Comparison of ENCODE assay signal across 17 cellular contexts in genomic region chr14:102911991-102912761, GRCh38. TPM values are rescaled to one million over a fixed set of nuclear protein-coding genes. Genes with fewer than 3 reads are reported as not detected.
"Had no signal": no experiment of that assay in that cellular context is flagged by ENCODE, and none has a peak within 500 bp of the region (broad histone marks: within the 10 kb centered on the region; RNA-seq: fewer than 3 reads in every experiment).

No MANE protein-coding gene starts in this region.

- H3K36me3 Mint-ChIP-seq: activated naive CD4-positive, alpha-beta T cell treated with anti-CD3 and anti-CD28 coated beads, Interleukin-2, amount 50 U/mL, for 72 hours had no signal

- H3K4me3 ChIP-seq: coronary artery, left ventricle myocardium inferior, prostate gland had no signal

- H3K27ac ChIP-seq: coronary artery, left ventricle myocardium inferior, prostate gland had no signal

- FAIRE-seq: endothelial cell of umbilical vein had no signal

- H3K9me3 ChIP-seq: left ventricle myocardium inferior, prostate gland had no signal

- H3K4me3 Mint-ChIP-seq: naive thymus-derived CD8-positive, alpha-beta T cell had no signal

- H3K9me3 Mint-ChIP-seq: activated naive CD4-positive, alpha-beta T cell treated with anti-CD3 and anti-CD28 coated beads, Interleukin-2, amount 50 U/mL, for 72 hours; activated T-helper 2 cell treated with anti-CD3 and anti-CD28 coated beads, Interferon-gamma antibody, Interleukin-2, Interleukin-4, amounts not matched to agents 10 μg/mL and 5 μg/mL and 100 μg/mL, durations not matched to agents 14 hours and 24 hours and 36 hours; naive thymus-derived CD8-positive, alpha-beta T cell had no signal

- H3K4me1 ChIP-seq: left ventricle myocardium inferior, prostate gland had no signal

- H3K27ac Mint-ChIP-seq: activated T-helper 2 cell treated with anti-CD3 and anti-CD28 coated beads, Interferon-gamma antibody, Interleukin-2, Interleukin-4, amounts not matched to agents 10 μg/mL and 5 μg/mL and 100 μg/mL, durations not matched to agents 14 hours and 24 hours and 36 hours had no signal

- H3K36me3 ChIP-seq: prostate gland had no signal

- DNase-seq: activated CD4-positive, CD25-positive, alpha-beta regulatory T cell treated with anti-CD3 and anti-CD28 coated beads, Interleukin-2, amount 50 U/mL, for 72 hours; activated T-cell treated with anti-CD3 and anti-CD28 coated beads for 4 hours; caudate nucleus; effector CD8-positive, alpha-beta T cell; foreskin fibroblast; hypothalamus; left ventricle myocardium inferior; naive thymus-derived CD8-positive, alpha-beta T cell; nucleus accumbens; T-helper 1 cell; T1000 had no signal

- H3K27me3 Mint-ChIP-seq: naive thymus-derived CD8-positive, alpha-beta T cell had no signal

- ATAC-seq: activated naive CD4-positive, alpha-beta T cell treated with anti-CD3 and anti-CD28 coated beads, Interleukin-2, amount 50 U/mL, for 72 hours; naive thymus-derived CD8-positive, alpha-beta T cell; right cardiac atrium had no signal

RNA-seq across cellular contexts. Expression of gene AMN, which starts 10.3 kb away (rescaled TPM):
- total RNA-seq: endothelial cell of umbilical vein, left ventricle myocardium inferior had no signal
